10 cellular contexts compared by ENCODE assay signal in the genomic region with DNA sequence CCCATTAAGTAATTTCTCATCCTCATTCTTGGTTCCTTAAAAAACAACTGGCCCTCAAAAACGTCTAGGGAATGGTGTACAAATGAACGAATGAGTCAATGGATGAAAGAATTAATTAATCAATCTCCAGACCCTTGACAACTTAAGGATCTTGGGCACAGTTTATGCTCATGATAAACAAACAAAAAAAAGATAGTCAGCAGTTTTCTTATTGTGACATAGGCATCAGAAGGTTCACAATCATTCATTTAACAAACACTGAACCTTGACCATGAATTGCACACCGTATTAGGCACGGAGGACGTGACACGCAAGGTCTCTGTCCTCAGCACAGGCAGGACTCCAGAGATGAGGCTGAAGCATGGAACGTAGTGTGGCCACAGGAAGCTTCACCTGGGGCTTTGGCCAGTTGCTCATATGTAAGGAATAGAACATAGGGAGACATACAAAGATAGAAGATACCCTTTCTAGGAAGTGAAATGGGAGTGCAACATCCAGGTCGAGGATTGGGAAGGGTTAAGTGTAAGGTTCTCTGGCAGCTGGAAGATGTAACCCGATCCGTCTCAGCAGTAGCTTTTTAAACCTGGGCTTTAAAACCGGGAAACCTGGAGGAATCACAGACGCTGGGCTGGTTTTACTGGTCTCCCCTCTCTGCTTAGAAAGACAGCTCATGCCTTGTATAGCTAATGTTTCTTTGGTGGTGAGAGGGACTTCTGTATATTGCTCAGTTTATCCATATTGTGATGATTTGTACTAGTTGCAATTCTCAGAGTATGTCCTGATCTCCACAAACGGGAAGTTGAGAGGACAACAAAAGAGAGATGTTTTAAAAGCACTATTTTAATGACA. TPM values are rescaled to one million over a fixed set of nuclear protein-coding genes. Genes with fewer than 3 reads are reported as not detected.
DNase-seq lines count a peak whose midpoint lies in the region; ATAC-seq and TF ChIP-seq lines count a peak whose summit lies in the region.
"Had no signal": no experiment of that assay in that cellular context is flagged by ENCODE, and none has a peak within 500 bp of the region (broad histone marks: within the 10 kb centered on the region; RNA-seq: fewer than 3 reads in every experiment).

No MANE protein-coding gene starts in this region.

- no peaks in the 10 kb centered on the region for H3K9me2 ChIP-seq in PC-3 (replicated peaks; ENCODE audit: low read length)

- ATAC-seq in PC-3 (peak; percentile 89), esophagus mucosa (peak; percentile 91), HG03097 (IDR thresholded peaks at IDR 0.05; ENCODE audit: low FRiP score, unreplicated experiment) (no peak), HG03175 (IDR thresholded peaks at IDR 0.05; ENCODE audit: unreplicated experiment) (no peak), GM18502 (IDR thresholded peaks at IDR 0.05; ENCODE audit: poor library complexity, unreplicated experiment) (no peak)
- no peak for ATAC-seq in CD8-positive, alpha-beta T cell

- H3K18ac ChIP-seq in H9 (ENCODE audit: insufficient read length, low read depth, low read length), result no peak overlapping the region

- no peak overlapping the region for H2BK15ac ChIP-seq in H9 (ENCODE audit: low read depth, low read length)

- no peak overlapping the region for H2AFZ ChIP-seq in H9 (ENCODE audit: low read length)
- H2AFZ ChIP-seq in PC-3 (ENCODE audit: low read length), result peak overlapping the region; percentile 26; the same call in 1 of the 2 replicates
- H2AFZ ChIP-seq in osteoblast (ENCODE audit: low read length), result peak overlapping the region; percentile 13

- no peak overlapping the region for H2AK5ac ChIP-seq in H9 (ENCODE audit: insufficient read length, low read length)

- POLR2A ChIA-PET in PC-3 (lab: Charles Lee; ENCODE audit: unreplicated experiment), result interaction anchor here (0.6 kb wide), 1 partner anchor 199 kb away, joined by 3 read pairs; no protein-coding TSS in a partner anchor
- POLR2A ChIA-PET in CD8-positive, alpha-beta T cell (lab: Charles Lee), result no interaction called here

- H4K20me1 ChIP-seq in H9 (ENCODE audit: control insufficient read depth, insufficient read depth, insufficient read length), result no peaks in the 10 kb centered on the region
- no peaks in the 10 kb centered on the region for H4K20me1 ChIP-seq in PC-3 (ENCODE audit: low read length)
- H4K20me1 ChIP-seq in osteoblast (ENCODE audit: insufficient read depth, low read length), result no peaks in the 10 kb centered on the region

- H3K27me3 Mint-ChIP-seq in H9 (ENCODE audit: low read depth), result no peaks in the 10 kb centered on the region
- H3K27me3 Mint-ChIP-seq in CD8-positive, alpha-beta T cell (ENCODE audit: low read depth), result peaks cover 16% of the 10 kb centered on the region

- no peak overlapping the region for H3K14ac ChIP-seq in H9 (ENCODE audit: insufficient read depth, low read length)

- no peaks in the 10 kb centered on the region; a peak in 1 of 7 replicates for H3K36me3 Mint-ChIP-seq in H9 (ENCODE audit: insufficient read depth in 1 of 3, low read depth in 3 of 3)
- no peaks in the 10 kb centered on the region for H3K36me3 Mint-ChIP-seq in CD8-positive, alpha-beta T cell

- no peak overlapping the region for H3K4ac ChIP-seq in H9 (ENCODE audit: low read depth, low read length)

- H3K4me3 Mint-ChIP-seq in H9, result peak overlapping the region in 1 of 2 experiments; percentile 8; a peak in 1 of 5 replicates
- H3K4me3 Mint-ChIP-seq in CD8-positive, alpha-beta T cell, result no peak overlapping the region

- H3K9ac ChIP-seq in H9 (ENCODE audit: extremely low read depth, insufficient read length, low read length), result no peak overlapping the region
- no peak overlapping the region for H3K9ac ChIP-seq in PC-3 (ENCODE audit: low read length)

- H3K4me2 ChIP-seq in H9 (ENCODE audit: insufficient read depth, insufficient read length, low read length) (no peak overlapping the region), PC-3 (ENCODE audit: low read length) (peak overlapping the region; percentile 59), osteoblast (ENCODE audit: insufficient read depth, low read length) (no peak overlapping the region)

- H2BK5ac ChIP-seq in H9 (ENCODE audit: insufficient read length, low read length), result no peak overlapping the region

- no TSS peak for BruUV-seq in PC-3 (replicated peaks; lab: Mats Ljungman, UMichigan)

- no peak overlapping the region for H3K56ac ChIP-seq in H9 (ENCODE audit: insufficient read length, low read depth, low read length)

- H4K8ac ChIP-seq in H9 (replicated peaks; ENCODE audit: insufficient read length, low read depth, low read length), result no peak overlapping the region

- H2BK20ac ChIP-seq in H9 (ENCODE audit: low read depth, low read length, poor library complexity, severe bottlenecking), result no peak overlapping the region

- H3K23me2 ChIP-seq in H9 (ENCODE audit: insufficient read length, low read depth, low read length, poor library complexity, severe bottlenecking), result no peaks in the 10 kb centered on the region

- no peak overlapping the region for H4K5ac ChIP-seq in H9 (ENCODE audit: insufficient read length, low read depth, low read length)

- H3K9me3 ChIP-seq in H9 (ENCODE audit: control insufficient read depth, low read depth, low read length), result no peaks in the 10 kb centered on the region
- H3K9me3 ChIP-seq in PC-3 (ENCODE audit: low read length), result no peaks in the 10 kb centered on the region
- H3K9me3 ChIP-seq in osteoblast (ENCODE audit: low read depth, low read length), result no peaks in the 10 kb centered on the region
- H3K9me3 ChIP-seq in CD8-positive, alpha-beta T cell (ENCODE audit: low read length), result no peaks in the 10 kb centered on the region

- intact Hi-C loops in PC-3 (cut with micrococcal nuclease), result no loop called here
- intact Hi-C loops in CD8-positive, alpha-beta T cell (cut with DNase I, micrococcal nuclease), result no loop called here

- TF ChIP-seq CTCF in H9 (conservative IDR thresholded peaks at IDR 0.05) (no peak), PC-3 (conservative IDR thresholded peaks at IDR 0.05; ENCODE audit: low read depth, low read length) (no peak), osteoblast (IDR thresholded peaks at IDR 0.05; ENCODE audit: extremely low read depth, low read depth, low read length) (no peak)
- TF ChIP-seq CTCF in CD8-positive, alpha-beta T cell (IDR thresholded peaks at IDR 0.05), result no peak

- CTCF ChIA-PET in PC-3 (lab: Charles Lee), result interaction anchor here (0.6 kb wide), 1 partner anchor 162 kb away, joined by 5 read pairs; no protein-coding TSS in a partner anchor
- CTCF ChIA-PET in CD8-positive, alpha-beta T cell (lab: Charles Lee), result no interaction called here

- no peak overlapping the region for H3K23ac ChIP-seq in H9 (ENCODE audit: insufficient read length, low read depth, low read length)

- peak; percentile 78 for DNase-seq in H9
- DNase-seq in PC-3, result peak; percentile 87
- no peak for DNase-seq in osteoblast (ENCODE audit: insufficient read length, low spot score, missing footprints)
- no peak for DNase-seq in CD8-positive, alpha-beta T cell
- DNase-seq: activated T-cell treated with anti-CD3 and anti-CD28 coated beads, Interleukin-2, amount 50 U/mL, for 48 hours; stimulated activated naive CD4-positive, alpha-beta T cell had no signal

- peak overlapping the region in 1 of 3 experiments; percentile 57; a peak in 3 of 7 replicates for H3K27ac Mint-ChIP-seq in H9
- H3K27ac Mint-ChIP-seq in CD8-positive, alpha-beta T cell, result no peak overlapping the region

- no peak overlapping the region for H3K27ac ChIP-seq in H9 (ENCODE audit: insufficient read length, low read depth, low read length)
- H3K27ac ChIP-seq in PC-3 (ENCODE audit: low read length), result no peak overlapping the region
- no peak overlapping the region for H3K27ac ChIP-seq in osteoblast (ENCODE audit: low read depth, low read length)
- H3K27ac ChIP-seq in CD8-positive, alpha-beta T cell (ENCODE audit: low read depth, low read length), result no peak overlapping the region

- H4K91ac ChIP-seq in H9 (ENCODE audit: insufficient read length, low read depth, low read length), result no peak overlapping the region

- H3K27me3 ChIP-seq in H9 (ENCODE audit: insufficient read depth, low read length), result no peaks in the 10 kb centered on the region
- no peaks in the 10 kb centered on the region for H3K27me3 ChIP-seq in PC-3 (ENCODE audit: low read length)
- H3K27me3 ChIP-seq in osteoblast (ENCODE audit: insufficient read depth, low read length), result peaks cover 2% of the 10 kb centered on the region
- H3K27me3 ChIP-seq in CD8-positive, alpha-beta T cell (ENCODE audit: insufficient read depth, low read length), result no peaks in the 10 kb centered on the region

- H2BK12ac ChIP-seq in H9 (ENCODE audit: insufficient read length, low read depth, low read length), result no peak overlapping the region

- H3K79me2 ChIP-seq in H9 (ENCODE audit: insufficient read depth, low read length) (no peaks in the 10 kb centered on the region), PC-3 (ENCODE audit: low read length) (no peaks in the 10 kb centered on the region), osteoblast (ENCODE audit: insufficient read depth, low read length) (no peaks in the 10 kb centered on the region)

- no CpG with 5 or more reads among the region's 13 CpGs for WGBS in H9 (ENCODE audit: extremely low coverage, insufficient read length, low lambda C conversion rate)

- H3F3A ChIP-seq in PC-3 (ENCODE audit: low read length, unreplicated experiment), result no peaks in the 10 kb centered on the region

- no peaks in the 10 kb centered on the region for H3K9me3 Mint-ChIP-seq in H9
- H3K9me3 Mint-ChIP-seq in CD8-positive, alpha-beta T cell, result no peaks in the 10 kb centered on the region

- H3K36me3 ChIP-seq in PC-3 (ENCODE audit: low read depth, low read length), result no peaks in the 10 kb centered on the region
- no peaks in the 10 kb centered on the region for H3K36me3 ChIP-seq in osteoblast (ENCODE audit: insufficient read depth, low read length)
- H3K36me3 ChIP-seq in CD8-positive, alpha-beta T cell (ENCODE audit: insufficient read depth, low read length), result no peaks in the 10 kb centered on the region

- no peak overlapping the region for H3T11ph ChIP-seq in H9 (ENCODE audit: low read length)

- H3K4me3 ChIP-seq in PC-3 (ENCODE audit: low read length) (no peak overlapping the region), osteoblast (ENCODE audit: insufficient read depth, low read length) (no peak overlapping the region)
- H3K4me3 ChIP-seq in CD8-positive, alpha-beta T cell (ENCODE audit: low read depth, low read length), result no peak overlapping the region

- no peaks in the 10 kb centered on the region for H3K79me1 ChIP-seq in H9 (ENCODE audit: insufficient read depth, low read depth, low read length, poor library complexity, severe bottlenecking)

- H3K4me1 ChIP-seq in H9 (ENCODE audit: insufficient read depth, low read length), result peaks cover 9% of the 10 kb centered on the region
- H3K4me1 ChIP-seq in PC-3 (ENCODE audit: insufficient read depth, low read length), result peaks cover 21% of the 10 kb centered on the region
- no peaks in the 10 kb centered on the region for H3K4me1 ChIP-seq in osteoblast (ENCODE audit: insufficient read depth, low read length)
- no peaks in the 10 kb centered on the region for H3K4me1 ChIP-seq in CD8-positive, alpha-beta T cell (ENCODE audit: insufficient read depth, low read length)

- H3K4me1 Mint-ChIP-seq in H9, result peaks cover 57 to 61% of the 10 kb centered on the region in 2 experiments
- H3K4me1 Mint-ChIP-seq in CD8-positive, alpha-beta T cell (ENCODE audit: low read depth), result no peaks in the 10 kb centered on the region

- H2BK120ac ChIP-seq in H9 (ENCODE audit: low read depth, low read length, poor library complexity, severe bottlenecking), result no peak overlapping the region

RNA-seq across cellular contexts. Expression of gene LTBP1, which starts 8.9 kb away (rescaled TPM):
- total RNA-seq in H9 (2021), result 27.3 and 28.5 TPM in 2 replicates
- 34.0 and 45.9 TPM in 2 replicates for total RNA-seq in PC-3 (2014; rRNA removed)
- 33.8 TPM for total RNA-seq in esophagus mucosa
- total RNA-seq in osteoblast, result 158 and 224 TPM in 2 replicates
- total RNA-seq in CD8-positive, alpha-beta T cell, result not detected

Comparison
In these comparisons a context has a peak if more than half of its experiments do, and no peak if none do; other contexts are left out.
1. DNase-seq: peak in H9 (single experiment) and PC-3 (single experiment); none in osteoblast (single experiment) and CD8-positive, alpha-beta T cell (0 of 7).
2. ATAC-seq: peak in PC-3 (single experiment) and esophagus mucosa (single experiment); none in HG03097 (single experiment), HG03175 (single experiment), CD8-positive, alpha-beta T cell (single experiment) and GM18502 (single experiment).
3. RNA of gene LTBP1, which starts 8.9 kb away (total RNA-seq): 158 to 224 TPM in osteoblast, 34.0 to 45.9 TPM in PC-3, 33.8 TPM in esophagus mucosa (single experiment) and 27.3 to 28.5 TPM in H9; not detected in CD8-positive, alpha-beta T cell; every median in the first group is over 10 times any median in the second.